Comparison of ENCODE assay signal across 13 cellular contexts in genomic region chr19:3981373-3981735, GRCh38. TPM values are rescaled to one million over a fixed set of nuclear protein-coding genes. Genes with fewer than 3 reads are reported as not detected.
DNase-seq lines count a peak whose midpoint lies in the region; ATAC-seq and TF ChIP-seq lines count a peak whose summit lies in the region.
"Had no signal": no experiment of that assay in that cellular context is flagged by ENCODE, and none has a peak within 500 bp of the region (broad histone marks: within the 10 kb centered on the region; RNA-seq: fewer than 3 reads in every experiment).

No MANE protein-coding gene starts in this region.

- H3K27ac ChIP-seq in gastrocnemius medialis (peak overlapping the region; percentile 89 to 100 (median 92)), esophagus squamous epithelium (no peak overlapping the region)

- WGBS in esophagus squamous epithelium, 2 donors: 82 to 100% methylated on average over 2 to 5 of the region's 10 CpGs

- H3K4me3 ChIP-seq in gastrocnemius medialis (no peak overlapping the region), esophagus squamous epithelium (no peak overlapping the region)
- H3K4me3 ChIP-seq: skin epidermis had no signal

- peaks cover 52% of the 10 kb centered on the region for H3K4me1 Mint-ChIP-seq in activated CD4-positive, alpha-beta T cell treated with anti-CD3 and anti-CD28 coated beads for 36 hours
- peaks cover 45% of the 10 kb centered on the region for H3K4me1 Mint-ChIP-seq in activated CD4-positive, alpha-beta T cell treated with anti-CD3 and anti-CD28 coated beads, Interleukin-2, amount 10 ng/mL, durations not matched to agents 7 days and 5 days
- peaks cover 13 to 21% (median 15%) of the 10 kb centered on the region in 3 donors for H3K4me1 Mint-ChIP-seq in IgD-negative memory B cell
- H3K4me1 Mint-ChIP-seq in effector memory CD8-positive, alpha-beta T cell (ENCODE audit: low read depth in 2 of 2): peaks cover 33 to 39% of the 10 kb centered on the region in 2 donors

- H3K9me3 Mint-ChIP-seq in activated CD4-positive, alpha-beta T cell treated with anti-CD3 and anti-CD28 coated beads for 36 hours (ENCODE audit: low read depth): no peaks in the 10 kb centered on the region
- H3K9me3 Mint-ChIP-seq in activated CD4-positive, alpha-beta T cell treated with anti-CD3 and anti-CD28 coated beads, Interleukin-2, amount 10 ng/mL, durations not matched to agents 7 days and 5 days: no peaks in the 10 kb centered on the region
- H3K9me3 Mint-ChIP-seq in IgD-negative memory B cell: no peaks in the 10 kb centered on the region
- H3K9me3 Mint-ChIP-seq in effector memory CD8-positive, alpha-beta T cell: no peaks in the 10 kb centered on the region
- H3K9me3 Mint-ChIP-seq: naive thymus-derived CD4-positive, alpha-beta T cell had no signal

- no peaks in the 10 kb centered on the region for H3K9me3 ChIP-seq in gastrocnemius medialis
- no peaks in the 10 kb centered on the region for H3K9me3 ChIP-seq in esophagus squamous epithelium

- intact Hi-C loops in activated CD4-positive, alpha-beta T cell treated with anti-CD3 and anti-CD28 coated beads for 36 hours (cut with DNase I, micrococcal nuclease): loop anchor here in 1 of 2 experiments (10.0 kb wide), 1 partner anchor 1703 kb away; the partner anchor contains the start of genes HSD11B1L and MICOS13
- intact Hi-C loops in gastrocnemius medialis (cut with DNase I; ENCODE audit: low total_unique reads) (loop anchor here (10.0 kb wide), 1 partner anchor 363 kb away; the partner anchor contains the start of gene MPND), esophagus squamous epithelium (cut with DNase I) (loop anchor here (10.0 kb wide), 1 partner anchor 153 kb away; no protein-coding TSS in a partner anchor)

- H3K27me3 Mint-ChIP-seq in activated CD4-positive, alpha-beta T cell treated with anti-CD3 and anti-CD28 coated beads for 36 hours: no peaks in the 10 kb centered on the region
- no peaks in the 10 kb centered on the region for H3K27me3 Mint-ChIP-seq in activated CD4-positive, alpha-beta T cell treated with anti-CD3 and anti-CD28 coated beads, Interleukin-2, amount 10 ng/mL, durations not matched to agents 7 days and 5 days
- no peaks in the 10 kb centered on the region for H3K27me3 Mint-ChIP-seq in IgD-negative memory B cell
- H3K27me3 Mint-ChIP-seq in effector memory CD8-positive, alpha-beta T cell: no peaks in the 10 kb centered on the region
- H3K27me3 Mint-ChIP-seq: naive thymus-derived CD4-positive, alpha-beta T cell had no signal

- CTCF ChIA-PET in activated CD4-positive, alpha-beta T cell treated with anti-CD3 and anti-CD28 coated beads for 36 hours (lab: Charles Lee): no interaction called here
- CTCF ChIA-PET in activated CD4-positive, alpha-beta T cell treated with anti-CD3 and anti-CD28 coated beads, Interleukin-2, amount 10 ng/mL, durations not matched to agents 7 days and 5 days (lab: Charles Lee): interaction anchor here (1.1 to 1.2 kb wide), 2 partner anchors 9 to 12 kb away, joined by 4 to 8 read pairs; no protein-coding TSS in a partner anchor

- TF ChIP-seq CTCF in gastrocnemius medialis (IDR thresholded peaks at IDR 0.05 in 4 of 5, conservative IDR thresholded peaks at IDR 0.05 in 1 of 5) (no peak), esophagus squamous epithelium (IDR thresholded peaks at IDR 0.05) (no peak)

- DNase-seq in activated CD4-positive, alpha-beta T cell treated with anti-CD3 and anti-CD28 coated beads for 36 hours: no peak
- DNase-seq in activated CD4-positive, alpha-beta T cell treated with anti-CD3 and anti-CD28 coated beads, Interleukin-2, amount 10 ng/mL, durations not matched to agents 7 days and 5 days: no peak
- DNase-seq in effector memory CD8-positive, alpha-beta T cell: no peak
- DNase-seq in gastrocnemius medialis (no peak), SW 1271 (lab: John Stamatoyannopoulos, UW) (no peak), esophagus squamous epithelium (lab: John Stamatoyannopoulos, UW) (no peak)
- no peak for DNase-seq in activated effector memory CD4-positive, alpha-beta T cell treated with Interleukin-2 at 50 U/mL for 16 hours
- DNase-seq: naive thymus-derived CD4-positive, alpha-beta T cell; NCI-H2081; SIG-M5 had no signal

- in situ Hi-C loops in gastrocnemius medialis (cut with MboI; ENCODE audit: low sequenced_read_pairs in 4 of 4): loop anchor here in 1 of 4 donors (10.0 kb wide), 1 partner anchor 83 kb away; the partner anchor contains the start of gene ZBTB7A

- H3K27me3 ChIP-seq in gastrocnemius medialis: no peaks in the 10 kb centered on the region
- no peaks in the 10 kb centered on the region for H3K27me3 ChIP-seq in esophagus squamous epithelium

- ATAC-seq in activated CD4-positive, alpha-beta T cell treated with anti-CD3 and anti-CD28 coated beads for 36 hours: no peak
- no peak for ATAC-seq in effector memory CD8-positive, alpha-beta T cell (replicated peaks)
- ATAC-seq in gastrocnemius medialis: no peak
- ATAC-seq: naive thymus-derived CD4-positive, alpha-beta T cell had no signal

- H3K36me3 ChIP-seq in gastrocnemius medialis (peaks cover 0 to 80% of the 10 kb centered on the region in 2 donors), esophagus squamous epithelium (peaks cover 73 to 81% (median 80%) of the 10 kb centered on the region in 3 donors)

- H3K4me3 Mint-ChIP-seq in activated CD4-positive, alpha-beta T cell treated with anti-CD3 and anti-CD28 coated beads for 36 hours: peak overlapping the region; percentile 2
- no peak overlapping the region for H3K4me3 Mint-ChIP-seq in activated CD4-positive, alpha-beta T cell treated with anti-CD3 and anti-CD28 coated beads, Interleukin-2, amount 10 ng/mL, durations not matched to agents 7 days and 5 days
- peak overlapping the region in 2 of 4 donors; percentile 5 to 98 for H3K4me3 Mint-ChIP-seq in IgD-negative memory B cell
- H3K4me3 Mint-ChIP-seq in effector memory CD8-positive, alpha-beta T cell: no peak overlapping the region

- peaks cover 25 to 26% of the 10 kb centered on the region in 2 donors for H3K4me1 ChIP-seq in gastrocnemius medialis
- H3K4me1 ChIP-seq in esophagus squamous epithelium: peaks cover 28 to 90% (median 30%) of the 10 kb centered on the region in 3 donors

- POLR2A ChIA-PET in activated CD4-positive, alpha-beta T cell treated with anti-CD3 and anti-CD28 coated beads for 36 hours (lab: Charles Lee): interaction anchor here (1.9 to 2.5 kb wide), 2 partner anchors 10 kb away, joined by 10 to 17 read pairs; partner anchors contain the start of gene DAPK3
- POLR2A ChIA-PET in activated CD4-positive, alpha-beta T cell treated with anti-CD3 and anti-CD28 coated beads, Interleukin-2, amount 10 ng/mL, durations not matched to agents 7 days and 5 days (lab: Charles Lee): no interaction called here

- peak overlapping the region; percentile 29 for H3K27ac Mint-ChIP-seq in activated CD4-positive, alpha-beta T cell treated with anti-CD3 and anti-CD28 coated beads for 36 hours
- H3K27ac Mint-ChIP-seq in activated CD4-positive, alpha-beta T cell treated with anti-CD3 and anti-CD28 coated beads, Interleukin-2, amount 10 ng/mL, durations not matched to agents 7 days and 5 days: no peak overlapping the region
- peak overlapping the region; percentile 34 to 87 (median 67) for H3K27ac Mint-ChIP-seq in IgD-negative memory B cell
- peak overlapping the region; percentile 13 to 97 for H3K27ac Mint-ChIP-seq in effector memory CD8-positive, alpha-beta T cell

- TF ChIP-seq POLR2A in gastrocnemius medialis (IDR thresholded peaks at IDR 0.05): no peak
- TF ChIP-seq POLR2A in esophagus squamous epithelium (IDR thresholded peaks at IDR 0.05): no peak

- peaks cover 80% of the 10 kb centered on the region for H3K36me3 Mint-ChIP-seq in activated CD4-positive, alpha-beta T cell treated with anti-CD3 and anti-CD28 coated beads for 36 hours (ENCODE audit: low read depth)
- H3K36me3 Mint-ChIP-seq in activated CD4-positive, alpha-beta T cell treated with anti-CD3 and anti-CD28 coated beads, Interleukin-2, amount 10 ng/mL, durations not matched to agents 7 days and 5 days (ENCODE audit: low read depth): peaks cover 65% of the 10 kb centered on the region
- H3K36me3 Mint-ChIP-seq in IgD-negative memory B cell: peaks cover 13% of the 10 kb centered on the region
- H3K36me3 Mint-ChIP-seq in effector memory CD8-positive, alpha-beta T cell (ENCODE audit: insufficient read depth): peaks cover 100% of the 10 kb centered on the region

RNA-seq across cellular contexts. Expression of gene EEF2, which starts 3.9 kb away (rescaled TPM):
- total RNA-seq in activated CD4-positive, alpha-beta T cell treated with anti-CD3 and anti-CD28 coated beads for 36 hours: 1,000 to 10,000 TPM; 3,116 to 3,255 TPM
- total RNA-seq in activated CD4-positive, alpha-beta T cell treated with anti-CD3 and anti-CD28 coated beads, Interleukin-2, amount 10 ng/mL, durations not matched to agents 7 days and 5 days: 1,000 to 10,000 TPM; 1,428 to 1,492 TPM
- polyA plus RNA-seq in IgD-negative memory B cell: 1,056 TPM
- total RNA-seq in gastrocnemius medialis (1,000 to 10,000 TPM; 1,701 to 2,714 (median 2,440) TPM), esophagus squamous epithelium (1,000 to 10,000 TPM; 1,210 to 2,054 (median 1,565) TPM)

RNA-seq across cellular contexts. Expression of gene DAPK3, which starts 10.5 kb away (rescaled TPM):
- total RNA-seq in activated CD4-positive, alpha-beta T cell treated with anti-CD3 and anti-CD28 coated beads for 36 hours: 10 to 100 TPM; 26.7 to 27.6 TPM
- total RNA-seq in activated CD4-positive, alpha-beta T cell treated with anti-CD3 and anti-CD28 coated beads, Interleukin-2, amount 10 ng/mL, durations not matched to agents 7 days and 5 days: 10 to 100 TPM; 35.5 to 41.8 TPM
- polyA plus RNA-seq in IgD-negative memory B cell: 34.7 TPM
- total RNA-seq in gastrocnemius medialis (100 to 1,000 TPM in 3 of 4 donors, 10 to 100 TPM in 1; 61.3 to 135 (median 115) TPM), esophagus squamous epithelium (10 to 100 TPM; 38.2 to 60.4 (median 45.9) TPM)

RNA-seq across cellular contexts. Expression of gene PIAS4, which starts 26.2 kb away (rescaled TPM):
- total RNA-seq in activated CD4-positive, alpha-beta T cell treated with anti-CD3 and anti-CD28 coated beads for 36 hours: 10 to 100 TPM; 23.0 to 37.3 TPM
- total RNA-seq in activated CD4-positive, alpha-beta T cell treated with anti-CD3 and anti-CD28 coated beads, Interleukin-2, amount 10 ng/mL, durations not matched to agents 7 days and 5 days: 10 to 100 TPM; 33.3 to 40.4 TPM
- polyA plus RNA-seq in IgD-negative memory B cell: 8.9 TPM
- total RNA-seq in gastrocnemius medialis (10 to 100 TPM; 15.5 to 20.0 (median 17.5) TPM), esophagus squamous epithelium (10 to 100 TPM; 11.4 to 15.1 (median 13.0) TPM)

RNA-seq across cellular contexts. Expression of gene NMRK2, which starts 48.5 kb away (rescaled TPM):
- total RNA-seq in activated CD4-positive, alpha-beta T cell treated with anti-CD3 and anti-CD28 coated beads for 36 hours: not detected
- total RNA-seq in activated CD4-positive, alpha-beta T cell treated with anti-CD3 and anti-CD28 coated beads, Interleukin-2, amount 10 ng/mL, durations not matched to agents 7 days and 5 days: not detected
- not detected for polyA plus RNA-seq in IgD-negative memory B cell
- total RNA-seq in gastrocnemius medialis (100 to 1,000 TPM in 2 of 4 donors, 10 to 100 TPM in 2; 46.3 to 168 (median 106) TPM), esophagus squamous epithelium (not detected)
- total RNA-seq: A172; naive thymus-derived CD4-positive, alpha-beta T cell had no signal
- polyA plus RNA-seq: naive thymus-derived CD4-positive, alpha-beta T cell had no signal

Comparison
In these comparisons a context has a peak if more than half of its experiments do, and no peak if none do; other contexts are left out.
1. H3K27ac ChIP-seq: peak in gastrocnemius medialis (4 of 4); none in esophagus squamous epithelium (0 of 4).